Comparison of ENCODE assay signal across 8 cellular contexts in genomic region chr13:53249236-53249635, GRCh38.
"Had no signal": no experiment of that assay in that cellular context is flagged by ENCODE, and none has a peak within 500 bp of the region (broad histone marks: within the 10 kb centered on the region; RNA-seq: fewer than 3 reads in every experiment).

No MANE protein-coding gene starts in this region.

- FAIRE-seq: HepG2 had no signal

- H3K36me3 ChIP-seq: HAP-1 had no signal

- H3K9ac ChIP-seq: GM23248 had no signal

- H3K27ac ChIP-seq: GM23248, HL-60 had no signal

- H3K9me3 ChIP-seq: HAP-1 had no signal

- ATAC-seq: HCT116, HepG2 had no signal

- H3K4me3 ChIP-seq: GM23248, HAP-1 had no signal

- H2AFZ ChIP-seq: GM23248 had no signal

- DNase-seq: GM23248, H7, HFFc6, KBM-7 had no signal
